In genomic region chr2:136235451-136236418, GRCh38 we compare ENCODE assay signal across 10 cellular contexts.
DNase-seq lines count a peak whose midpoint lies in the region; ATAC-seq, FAIRE-seq and TF ChIP-seq lines count a peak whose summit lies in the region.
"Had no signal": no experiment of that assay in that cellular context is flagged by ENCODE, and none has a peak within 500 bp of the region (broad histone marks: within the 10 kb centered on the region; RNA-seq: fewer than 3 reads in every experiment).

No MANE protein-coding gene starts in this region.

- TF ChIP-seq CTCF in Caco-2 (IDR thresholded peaks at IDR 0.05; ENCODE audit: insufficient read depth in 1 of 2, low read depth in 1 of 2, low read length in 1 of 2, severe bottlenecking in 1 of 2, unreplicated experiment in 1 of 2), result no peak

- H3K4me1 Mint-ChIP-seq in Caco-2 (ENCODE audit: low read depth, unreplicated experiment), result no peaks in the 10 kb centered on the region
- peaks cover 51% of the 10 kb centered on the region for H3K4me1 Mint-ChIP-seq in activated T-cell treated with anti-CD3 and anti-CD28 coated beads, Interleukin-2, amount 50 U/mL, for 4 hours (ENCODE audit: low read depth)

- DNase-seq in H54 (ENCODE audit: insufficient read length, low spot score) (peak; percentile 69), RCC 7860 (ENCODE audit: low spot score) (peak; percentile 37), epithelial cell of prostate (ENCODE audit: low read depth, low spot score) (peak; percentile 45), pulmonary artery endothelial cell (ENCODE audit: low read depth, low spot score) (peak; percentile 87), Caco-2 (no peak)
- DNase-seq in activated T-cell treated with anti-CD3 and anti-CD28 coated beads, Interleukin-2, amount 50 U/mL, for 4 hours, result no peak
- DNase-seq: activated gamma-delta T cell treated with Interleukin-2 at 50 U/mL for 16 hours, NCI-H510A treated with DMSO at 0.1 percent for 48 hours had no signal

- H3K27me3 ChIP-seq in Caco-2 (replicated peaks; ENCODE audit: control insufficient read depth, insufficient read depth, low read length), result no peaks in the 10 kb centered on the region

- CTCF ChIA-PET in Caco-2 (lab: Charles Lee), result no interaction called here

- peak; percentile 89 for FAIRE-seq in H54 (lab: Jason Lieb, UNC)
- FAIRE-seq in RCC 7860 (lab: Jason Lieb, UNC), result peak; percentile 58

- H3K4me3 Mint-ChIP-seq in Caco-2 (ENCODE audit: unreplicated experiment), result no peak overlapping the region
- no peak overlapping the region for H3K4me3 Mint-ChIP-seq in activated T-cell treated with anti-CD3 and anti-CD28 coated beads, Interleukin-2, amount 50 U/mL, for 4 hours
- H3K4me3 Mint-ChIP-seq: mesothelial cell of epicardium had no signal

- no peaks in the 10 kb centered on the region for H3K4me1 ChIP-seq in Caco-2

- no peaks in the 10 kb centered on the region; the same call in 1 of the 2 replicates for H3K36me3 ChIP-seq in Caco-2 (ENCODE audit: control insufficient read depth, insufficient read depth, low read length)

- peaks cover 6% of the 10 kb centered on the region for H3K36me3 Mint-ChIP-seq in Caco-2 (ENCODE audit: insufficient read depth, unreplicated experiment)
- H3K36me3 Mint-ChIP-seq in activated T-cell treated with anti-CD3 and anti-CD28 coated beads, Interleukin-2, amount 50 U/mL, for 4 hours (ENCODE audit: insufficient read depth), result no peaks in the 10 kb centered on the region
- H3K36me3 Mint-ChIP-seq: mesothelial cell of epicardium had no signal

- BruUV-seq in Caco-2 (replicated peaks; lab: Mats Ljungman, UMichigan), result no TSS peak

- intact Hi-C loops in Caco-2 (cut with micrococcal nuclease; ENCODE audit: unreplicated experiment), result loop anchor here (5.0 kb wide), 1 partner anchor 142 kb away; no protein-coding TSS in a partner anchor

- no peak overlapping the region for H3K4me3 ChIP-seq in Caco-2 (ENCODE audit: low read depth, low read length)

- peaks cover 10% of the 10 kb centered on the region for H3K27me3 Mint-ChIP-seq in Caco-2 (ENCODE audit: insufficient read depth, unreplicated experiment)
- H3K27me3 Mint-ChIP-seq in activated T-cell treated with anti-CD3 and anti-CD28 coated beads, Interleukin-2, amount 50 U/mL, for 4 hours (ENCODE audit: low read depth), result no peaks in the 10 kb centered on the region

- TF ChIP-seq POLR2A in H54 (IDR thresholded peaks at IDR 0.05; ENCODE audit: low read depth, low read length), result no peak

- no peaks in the 10 kb centered on the region for H3K9me3 ChIP-seq in Caco-2

- no peak for ATAC-seq in GM21825 (IDR thresholded peaks at IDR 0.05; ENCODE audit: unreplicated experiment)
- ATAC-seq in activated T-cell treated with anti-CD3 and anti-CD28 coated beads, Interleukin-2, amount 50 U/mL, for 4 hours, result no peak

- H3K27ac Mint-ChIP-seq in Caco-2 (ENCODE audit: unreplicated experiment), result no peak overlapping the region
- H3K27ac Mint-ChIP-seq: mesothelial cell of epicardium had no signal

- H3K27ac ChIP-seq in epithelial cell of prostate, result no peak overlapping the region

- POLR2A ChIA-PET in Caco-2 (lab: Charles Lee), result no interaction called here

- no peaks in the 10 kb centered on the region for H3K9me3 Mint-ChIP-seq in Caco-2 (ENCODE audit: unreplicated experiment)
- no peaks in the 10 kb centered on the region for H3K9me3 Mint-ChIP-seq in activated T-cell treated with anti-CD3 and anti-CD28 coated beads, Interleukin-2, amount 50 U/mL, for 4 hours
- H3K9me3 Mint-ChIP-seq: mesothelial cell of epicardium had no signal

Comparison
In these comparisons a context has a peak if more than half of its experiments do, and no peak if none do; other contexts are left out.
1. DNase-seq: peak in H54 (single experiment), RCC 7860 (single experiment), epithelial cell of prostate (single experiment) and pulmonary artery endothelial cell (single experiment); none in Caco-2 (0 of 2) and activated T-cell treated with anti-CD3 and anti-CD28 coated beads, Interleukin-2, amount 50 U/mL, for 4 hours (single experiment).